Comparison of ENCODE assay signal across 32 cellular contexts in genomic region chr17:18896947-18897346, GRCh38. TPM values are rescaled to one million over a fixed set of nuclear protein-coding genes. Genes with fewer than 3 reads are reported as not detected.
"Had no signal": no experiment of that assay in that cellular context is flagged by ENCODE, and none has a peak within 500 bp of the region (broad histone marks: within the 10 kb centered on the region; RNA-seq: fewer than 3 reads in every experiment).

No MANE protein-coding gene starts in this region.

- H3K4me3 Mint-ChIP-seq: naive thymus-derived CD8-positive, alpha-beta T cell; nephron; neural crest cell; stimulated activated effector memory CD8-positive, alpha-beta T cell treated with anti-CD3 and anti-CD28 coated beads, Interleukin-12 subunit alpha, Interleukin-12 subunit beta, amount 100 ng/mL, for 72 hours; stimulated activated naive CD8-positive, alpha-beta T cell treated with anti-CD3 and anti-CD28 coated beads, Interleukin-15, Interleukin-2, amounts not matched to agents 100 ng/mL and 50 ng/mL, for 24 hours had no signal

- H3K27ac ChIP-seq: left lung, lower lobe of right lung, pancreas, prostate gland, sigmoid colon, spleen, suprapubic skin, thoracic aorta, tibial artery, upper lobe of right lung had no signal

- H3K4me1 ChIP-seq: pancreas, prostate gland, sigmoid colon, suprapubic skin, tibial artery had no signal

- H3K9me3 ChIP-seq: left lung, lower lobe of right lung, pancreas, prostate gland, sigmoid colon, suprapubic skin, thoracic aorta, upper lobe of right lung had no signal

- H3K27me3 ChIP-seq: left lung, pancreas, sigmoid colon, spleen, suprapubic skin, tibial artery, upper lobe of right lung had no signal

- H3K36me3 ChIP-seq: pancreas had no signal

- H3K4me3 ChIP-seq: left lung, lower lobe of right lung, pancreas, prostate gland, sigmoid colon, spleen, suprapubic skin, thoracic aorta, tibial artery, upper lobe of right lung had no signal

- H3K9me3 Mint-ChIP-seq: stimulated activated effector memory CD8-positive, alpha-beta T cell treated with anti-CD3 and anti-CD28 coated beads, Interleukin-12 subunit alpha, Interleukin-12 subunit beta, amount 100 ng/mL, for 72 hours; stimulated activated naive CD8-positive, alpha-beta T cell treated with anti-CD3 and anti-CD28 coated beads, Interleukin-15, Interleukin-2, amounts not matched to agents 100 ng/mL and 50 ng/mL, for 24 hours had no signal

- ATAC-seq: left colon; left lung; lower lobe of right lung; naive thymus-derived CD8-positive, alpha-beta T cell; pancreas; right cardiac atrium; stimulated activated effector memory CD8-positive, alpha-beta T cell treated with anti-CD3 and anti-CD28 coated beads, Interleukin-12 subunit alpha, Interleukin-12 subunit beta, amount 100 ng/mL, for 72 hours; upper lobe of right lung had no signal

- H3K27ac Mint-ChIP-seq: nephron; stimulated activated effector memory CD8-positive, alpha-beta T cell treated with anti-CD3 and anti-CD28 coated beads, Interleukin-12 subunit alpha, Interleukin-12 subunit beta, amount 100 ng/mL, for 72 hours; stimulated activated naive CD8-positive, alpha-beta T cell treated with anti-CD3 and anti-CD28 coated beads, Interleukin-15, Interleukin-2, amounts not matched to agents 100 ng/mL and 50 ng/mL, for 24 hours had no signal

- FAIRE-seq: islet of Langerhans, kidney, pancreas, small intestine, urothelium cell line had no signal

- H3K27me3 Mint-ChIP-seq: naive thymus-derived CD8-positive, alpha-beta T cell; stimulated activated naive CD8-positive, alpha-beta T cell treated with anti-CD3 and anti-CD28 coated beads, Interleukin-15, Interleukin-2, amounts not matched to agents 100 ng/mL and 50 ng/mL, for 24 hours had no signal

- DNase-seq: hippocampal formation; kidney; left colon; left lung; lower lobe of right lung; mammary epithelial cell; mesenchymal stem cell; naive thymus-derived CD8-positive, alpha-beta T cell; nucleus accumbens; pancreas; posterior cingulate gyrus; retina; right cardiac atrium; sigmoid colon; small intestine; spleen; stimulated activated CD4-positive, alpha-beta T cell treated with anti-CD3 and anti-CD28 coated beads, Interleukin-4, amount 100 ng/mL, for 24 hours; stimulated activated naive CD4-positive, alpha-beta T cell; tibial artery; trophoblast cell; upper lobe of right lung had no signal

- H3K4me1 Mint-ChIP-seq: nephron, neural crest cell had no signal

RNA-seq across cellular contexts. Expression of gene SLC5A10, which starts 55.0 kb away (rescaled TPM):
- total RNA-seq: left lung; lower lobe of right lung; mammary epithelial cell; mucosa of gallbladder; naive thymus-derived CD8-positive, alpha-beta T cell; neural crest cell; osteoblast; pancreas; prostate gland; sigmoid colon; thoracic aorta; upper lobe of right lung had no signal
- polyA plus RNA-seq: mammary epithelial cell had no signal
